Comparison of ENCODE assay signal across 21 cellular contexts in genomic region chr14:81772391-81772790, GRCh38.
DNase-seq lines count a peak whose midpoint lies in the region; ATAC-seq and TF ChIP-seq lines count a peak whose summit lies in the region.
"Had no signal": no experiment of that assay in that cellular context is flagged by ENCODE, and none has a peak within 500 bp of the region (broad histone marks: within the 10 kb centered on the region; RNA-seq: fewer than 3 reads in every experiment).

No MANE protein-coding gene starts in this region.

- TF ChIP-seq CTCF in NB4 (IDR thresholded peaks at IDR 0.05; ENCODE audit: low read depth, low read length) (no peak), neutrophil (IDR thresholded peaks at IDR 0.05) (no peak), omental fat pad (IDR thresholded peaks at IDR 0.05) (no peak)

- no peak overlapping the region for H3K4me3 Mint-ChIP-seq in activated T-cell treated with anti-CD3 and anti-CD28 coated beads, Interleukin-2, amount 50 U/mL, for 72 hours
- H3K4me3 Mint-ChIP-seq: T-helper 17 cell had no signal

- no peak overlapping the region for H3K27ac Mint-ChIP-seq in activated T-cell treated with anti-CD3 and anti-CD28 coated beads, Interleukin-2, amount 50 U/mL, for 72 hours
- H3K27ac Mint-ChIP-seq: T-helper 17 cell had no signal

- H3K4me1 ChIP-seq in neutrophil (ENCODE audit: control insufficient read depth in 1 of 2, insufficient read depth in 1 of 2, low read depth in 1 of 2, low read length in 1 of 2): peaks cover 19 to 40% of the 10 kb centered on the region in 2 experiments

- peak overlapping the region; percentile 81 for H3K27ac ChIP-seq in neutrophil
- H3K27ac ChIP-seq: 22Rv1 had no signal

- no peak for TF ChIP-seq POLR2A in NB4 (IDR thresholded peaks at IDR 0.05; ENCODE audit: extremely low read depth, insufficient read length)

- no peaks in the 10 kb centered on the region for H3K27me3 Mint-ChIP-seq in activated T-cell treated with anti-CD3 and anti-CD28 coated beads, Interleukin-2, amount 50 U/mL, for 72 hours (ENCODE audit: low read depth)
- H3K27me3 Mint-ChIP-seq: T-helper 17 cell had no signal

- peaks cover 7% of the 10 kb centered on the region in 2 donors for H3K9me3 Mint-ChIP-seq in activated T-cell treated with anti-CD3 and anti-CD28 coated beads, Interleukin-2, amount 50 U/mL, for 72 hours

- no peaks in the 10 kb centered on the region for H3K36me3 Mint-ChIP-seq in activated T-cell treated with anti-CD3 and anti-CD28 coated beads, Interleukin-2, amount 50 U/mL, for 72 hours (ENCODE audit: insufficient read depth in 2 of 2)

- H3K27me3 ChIP-seq in neutrophil: no peaks in the 10 kb centered on the region

- H3K4me3 ChIP-seq in NB4 (ENCODE audit: low read depth, low read length): no peak overlapping the region
- no peak overlapping the region for H3K4me3 ChIP-seq in neutrophil (ENCODE audit: low read depth in 1 of 2, low read length in 1 of 2)

- no peak for ATAC-seq in activated T-cell treated with anti-CD3 and anti-CD28 coated beads, Interleukin-2, amount 50 U/mL, for 72 hours (replicated peaks in 1 of 2)
- ATAC-seq in omental fat pad (ENCODE audit: low FRiP score): no peak
- ATAC-seq: Panc1, SK-N-SH treated with all-trans-retinoic acid at 6 μM for 48 hours, T-helper 17 cell had no signal

- peak; percentile 18 for DNase-seq in NCI-H1694 treated with DMSO at 0.1 percent for 48 hours (lab: John Stamatoyannopoulos, UW)
- DNase-seq in NCI-H1694 (lab: John Stamatoyannopoulos, UW): no peak
- DNase-seq in NB4 (ENCODE audit: low read depth): peak; percentile 70
- DNase-seq in SKM-1 treated with dmso at 0.1 percent for 144 hours (lab: John Stamatoyannopoulos, UW; ENCODE audit: unreplicated experiment): peak; percentile 59
- no peak for DNase-seq in activated T-cell treated with anti-CD3 and anti-CD28 coated beads, Interleukin-2, amount 50 U/mL, for 72 hours
- DNase-seq in omental fat pad (ENCODE audit: low spot score): no peak
- no peak for DNase-seq in GM19238 (ENCODE audit: insufficient read length, low spot score)
- DNase-seq: C1 segment of cervical spinal cord; HCEC 1CT; KBM-7; NCI-H1930; NCI-H2171; NCI-H446; NCI-H69; NK-92 treated with Interleukin-12 subunit alpha and Interleukin-12 subunit beta, amount 100 ng/mL, for 24 hours; Right ventricle myocardium superior; T-helper 17 cell had no signal

- no peaks in the 10 kb centered on the region for H3K4me1 Mint-ChIP-seq in activated T-cell treated with anti-CD3 and anti-CD28 coated beads, Interleukin-2, amount 50 U/mL, for 72 hours (ENCODE audit: low read depth)
- H3K4me1 Mint-ChIP-seq: T-helper 17 cell had no signal

- H3K36me3 ChIP-seq in neutrophil: no peaks in the 10 kb centered on the region

- no peaks in the 10 kb centered on the region for H3K9me3 ChIP-seq in neutrophil

Comparison
In these comparisons a context has a peak if more than half of its experiments do, and no peak if none do; other contexts are left out.
1. DNase-seq: peak in NCI-H1694 treated with DMSO at 0.1 percent for 48 hours (single experiment), NB4 (single experiment) and SKM-1 treated with dmso at 0.1 percent for 144 hours (single experiment); none in NCI-H1694 (single experiment), activated T-cell treated with anti-CD3 and anti-CD28 coated beads, Interleukin-2, amount 50 U/mL, for 72 hours (0 of 2), omental fat pad (single experiment) and GM19238 (single experiment).